14 cellular contexts compared by ENCODE assay signal in genomic region chr3:179872842-179873241, GRCh38.
DNase-seq lines count a peak whose midpoint lies in the region; ATAC-seq and TF ChIP-seq lines count a peak whose summit lies in the region.
"Had no signal": no experiment of that assay in that cellular context is flagged by ENCODE, and none has a peak within 500 bp of the region (broad histone marks: within the 10 kb centered on the region; RNA-seq: fewer than 3 reads in every experiment).

No MANE protein-coding gene starts in this region.

- H3K27ac ChIP-seq in A673 (ENCODE audit: low read depth, low read length, poor library complexity, severe bottlenecking), result no peak overlapping the region
- no peak overlapping the region for H3K27ac ChIP-seq in H9 (ENCODE audit: insufficient read length, low read depth, low read length)
- H3K27ac ChIP-seq in iPS-18a (ENCODE audit: low read length), result no peak overlapping the region
- H3K27ac ChIP-seq in right atrium auricular region, result no peak overlapping the region
- H3K27ac ChIP-seq: BLaER1 treated with 17β-estradiol and CSF1 and Interleukin-3, amounts not matched to agents 10 nM and 100 nM had no signal

- H3K9me3 ChIP-seq in A673 (ENCODE audit: low read depth, low read length, poor library complexity, severe bottlenecking), result no peaks in the 10 kb centered on the region
- H3K9me3 ChIP-seq in H9 (ENCODE audit: control insufficient read depth, low read depth, low read length), result no peaks in the 10 kb centered on the region
- no peaks in the 10 kb centered on the region for H3K9me3 ChIP-seq in iPS-18a (ENCODE audit: control insufficient read depth, low read depth, low read length)
- no peaks in the 10 kb centered on the region for H3K9me3 ChIP-seq in right atrium auricular region
- H3K9me3 ChIP-seq: BLaER1 treated with 17β-estradiol and CSF1 and Interleukin-3, amounts not matched to agents 10 nM and 100 nM had no signal

- H2AFZ ChIP-seq in H9 (ENCODE audit: low read length), result no peak overlapping the region

- no peaks in the 10 kb centered on the region for H3K36me3 Mint-ChIP-seq in H9 (ENCODE audit: insufficient read depth in 1 of 3, low read depth in 3 of 3)

- H3K4me1 ChIP-seq in A673 (ENCODE audit: insufficient read depth, low read length, poor library complexity, severe bottlenecking), result no peaks in the 10 kb centered on the region
- no peaks in the 10 kb centered on the region for H3K4me1 ChIP-seq in H9 (ENCODE audit: insufficient read depth, low read length)
- peaks cover 5% of the 10 kb centered on the region for H3K4me1 ChIP-seq in iPS-18a (ENCODE audit: control insufficient read depth, low read depth, low read length)
- no peaks in the 10 kb centered on the region for H3K4me1 ChIP-seq in right atrium auricular region
- H3K4me1 ChIP-seq: BLaER1 treated with 17β-estradiol and CSF1 and Interleukin-3, amounts not matched to agents 10 nM and 100 nM had no signal

- intact Hi-C loops in A673 (cut with micrococcal nuclease; ENCODE audit: unreplicated experiment), result no loop called here

- H4K8ac ChIP-seq in H9 (replicated peaks; ENCODE audit: insufficient read length, low read depth, low read length), result no peak overlapping the region

- H3K4me3 Mint-ChIP-seq in H9, result no peak overlapping the region

- H3K18ac ChIP-seq in H9 (ENCODE audit: insufficient read length, low read depth, low read length), result no peak overlapping the region

- H3K14ac ChIP-seq in H9 (ENCODE audit: insufficient read depth, low read length), result no peak overlapping the region

- in situ Hi-C loops in SK-MEL-5 (cut with HindIII; ENCODE audit: low pct_unique_long_range_greater_than_20kb, low sequenced_read_pairs), result no loop called here

- POLR2A ChIA-PET in A673 (lab: Charles Lee; ENCODE audit: low non-redundant PET), result no interaction called here

- CTCF ChIA-PET in A673 (lab: Charles Lee), result no interaction called here

- ATAC-seq in GM21367 (IDR thresholded peaks at IDR 0.05; ENCODE audit: unreplicated experiment) (no peak), GM19395 (IDR thresholded peaks at IDR 0.05; ENCODE audit: unreplicated experiment) (no peak)

- H3K4me3 ChIP-seq in A673 (ENCODE audit: low read depth, low read length, poor library complexity, severe bottlenecking), result no peak overlapping the region
- no peak overlapping the region for H3K4me3 ChIP-seq in iPS-18a (ENCODE audit: low read length)
- H3K4me3 ChIP-seq in right atrium auricular region, result no peak overlapping the region
- H3K4me3 ChIP-seq: BLaER1 treated with 17β-estradiol and CSF1 and Interleukin-3, amounts not matched to agents 10 nM and 100 nM had no signal

- BruUV-seq in A673 (replicated peaks; lab: Mats Ljungman, UMichigan), result no TSS peak

- peaks cover 20 to 23% of the 10 kb centered on the region in 2 experiments for H3K4me1 Mint-ChIP-seq in H9

- DNase-seq in A673 (ENCODE audit: low spot score) (no peak), H9 (peak; percentile 63), SK-MEL-5 (ENCODE audit: low read depth, low spot score) (peak; percentile 11), right atrium auricular region (ENCODE audit: low spot score) (no peak)
- no peak for DNase-seq in effector CD4-positive, alpha-beta T cell
- DNase-seq: DND-41, KBM-7, NCI-H510A, NCI-H82, SHP77 treated with DMSO at 0.1 percent for 48 hours had no signal

- H3K23ac ChIP-seq in H9 (ENCODE audit: insufficient read length, low read depth, low read length), result no peak overlapping the region

- no peak overlapping the region for H2BK120ac ChIP-seq in H9 (ENCODE audit: low read depth, low read length, poor library complexity, severe bottlenecking)

- no peak overlapping the region for H2BK20ac ChIP-seq in H9 (ENCODE audit: low read depth, low read length, poor library complexity, severe bottlenecking)

- no peak overlapping the region for H3T11ph ChIP-seq in H9 (ENCODE audit: low read length)

- H3K56ac ChIP-seq in H9 (ENCODE audit: insufficient read length, low read depth, low read length), result no peak overlapping the region

- H3K27me3 Mint-ChIP-seq in H9 (ENCODE audit: low read depth), result no peaks in the 10 kb centered on the region

- H3K9ac ChIP-seq in H9 (ENCODE audit: extremely low read depth, insufficient read length, low read length), result no peak overlapping the region
- peak overlapping the region; percentile 9 for H3K9ac ChIP-seq in iPS-18a (ENCODE audit: low read length)
- H3K9ac ChIP-seq: BLaER1 treated with 17β-estradiol and CSF1 and Interleukin-3, amounts not matched to agents 10 nM and 100 nM had no signal

- no peak overlapping the region for H2AK5ac ChIP-seq in H9 (ENCODE audit: insufficient read length, low read length)

- H4K5ac ChIP-seq in H9 (ENCODE audit: insufficient read length, low read depth, low read length), result no peak overlapping the region

- H3K79me1 ChIP-seq in H9 (ENCODE audit: insufficient read depth, low read depth, low read length, poor library complexity, severe bottlenecking), result no peaks in the 10 kb centered on the region

- H3K27ac Mint-ChIP-seq in H9, result no peak overlapping the region

- no peak overlapping the region for H3K4ac ChIP-seq in H9 (ENCODE audit: low read depth, low read length)

- H3K9me3 Mint-ChIP-seq in H9, result no peaks in the 10 kb centered on the region

- H2BK12ac ChIP-seq in H9 (ENCODE audit: insufficient read length, low read depth, low read length), result no peak overlapping the region

- H3K27me3 ChIP-seq in A673 (replicated peaks; ENCODE audit: insufficient read depth, low read depth, low read length, poor library complexity) (peaks cover under 1% of the 10 kb centered on the region), H9 (ENCODE audit: insufficient read depth, low read length) (no peaks in the 10 kb centered on the region), iPS-18a (ENCODE audit: control insufficient read depth, insufficient read depth, low read length) (no peaks in the 10 kb centered on the region), right atrium auricular region (no peaks in the 10 kb centered on the region)
- H3K27me3 ChIP-seq: BLaER1 treated with 17β-estradiol and CSF1 and Interleukin-3, amounts not matched to agents 10 nM and 100 nM had no signal

- H2BK5ac ChIP-seq in H9 (ENCODE audit: insufficient read length, low read length), result no peak overlapping the region

- no CpG with 5 or more reads among the region's 5 CpGs for WGBS in H9 (ENCODE audit: extremely low coverage, insufficient read length, low lambda C conversion rate)

- no peaks in the 10 kb centered on the region for H3K36me3 ChIP-seq in A673 (ENCODE audit: insufficient read depth, low read length, poor library complexity, severe bottlenecking)
- H3K36me3 ChIP-seq in iPS-18a (ENCODE audit: control insufficient read depth, low read depth, low read length), result no peaks in the 10 kb centered on the region
- H3K36me3 ChIP-seq in right atrium auricular region, result no peaks in the 10 kb centered on the region
- H3K36me3 ChIP-seq: BLaER1 treated with 17β-estradiol and CSF1 and Interleukin-3, amounts not matched to agents 10 nM and 100 nM had no signal

- no peak overlapping the region for H3K4me2 ChIP-seq in H9 (ENCODE audit: insufficient read depth, insufficient read length, low read length)
- H3K4me2 ChIP-seq: BLaER1 treated with 17β-estradiol and CSF1 and Interleukin-3, amounts not matched to agents 10 nM and 100 nM had no signal

- H3K23me2 ChIP-seq in H9 (ENCODE audit: insufficient read length, low read depth, low read length, poor library complexity, severe bottlenecking), result no peaks in the 10 kb centered on the region

- H4K91ac ChIP-seq in H9 (ENCODE audit: insufficient read length, low read depth, low read length), result no peak overlapping the region

- TF ChIP-seq CTCF in A673 (conservative IDR thresholded peaks at IDR 0.05; ENCODE audit: low read depth, low read length) (peak; percentile 24; the same call in 1 of the 2 replicates), H9 (conservative IDR thresholded peaks at IDR 0.05) (peak; percentile 62), right atrium auricular region (IDR thresholded peaks at IDR 0.05) (no peak)

- no peak overlapping the region for H2BK15ac ChIP-seq in H9 (ENCODE audit: low read depth, low read length)

- no peaks in the 10 kb centered on the region for H3K79me2 ChIP-seq in H9 (ENCODE audit: insufficient read depth, low read length)

- H4K20me1 ChIP-seq in H9 (ENCODE audit: control insufficient read depth, insufficient read depth, insufficient read length), result no peaks in the 10 kb centered on the region
- H4K20me1 ChIP-seq: BLaER1 treated with 17β-estradiol and CSF1 and Interleukin-3, amounts not matched to agents 10 nM and 100 nM had no signal

Comparison
In these comparisons a context has a peak if more than half of its experiments do, and no peak if none do; other contexts are left out.
1. DNase-seq: peak in H9 (single experiment) and SK-MEL-5 (single experiment); none in A673 (single experiment), right atrium auricular region (single experiment) and effector CD4-positive, alpha-beta T cell (single experiment).
2. CTCF ChIP-seq: peak in A673 (single experiment) and H9 (single experiment); none in right atrium auricular region (0 of 2).